In genomic region chr2:193506035-193506434, GRCh38 we compare ENCODE assay signal across 21 cellular contexts.
"Had no signal": no experiment of that assay in that cellular context is flagged by ENCODE, and none has a peak within 500 bp of the region (broad histone marks: within the 10 kb centered on the region; RNA-seq: fewer than 3 reads in every experiment).

No MANE protein-coding gene starts in this region.

- H3K27me3 ChIP-seq: colonic mucosa, esophagus muscularis mucosa, foreskin keratinocyte, gastroesophageal sphincter, heart left ventricle, hepatocyte, left lung had no signal

- H3K27ac Mint-ChIP-seq: dendritic cell treated with granulocyte-macrophage colony-stimulating factor and Interleukin-4, amounts not matched to agents 40 ng/mL and 50 ng/mL, for 4 days; effector memory CD8-positive, alpha-beta T cell; immature natural killer cell; mesothelial cell of epicardium had no signal

- H3K27ac ChIP-seq: colonic mucosa, esophagus muscularis mucosa, foreskin keratinocyte, gastroesophageal sphincter, heart left ventricle, hepatocyte, left lung, lower lobe of right lung had no signal

- FAIRE-seq: endothelial cell of umbilical vein, frontal cortex had no signal

- H3K4me3 ChIP-seq: colonic mucosa, esophagus muscularis mucosa, gastroesophageal sphincter, heart left ventricle, hepatocyte, left lung, lower lobe of right lung had no signal

- H3K36me3 Mint-ChIP-seq: immature natural killer cell, mesothelial cell of epicardium had no signal

- H3K27me3 Mint-ChIP-seq: dendritic cell treated with granulocyte-macrophage colony-stimulating factor and Interleukin-4, amounts not matched to agents 40 ng/mL and 50 ng/mL, for 4 days; effector memory CD8-positive, alpha-beta T cell had no signal

- H3K36me3 ChIP-seq: colonic mucosa, esophagus muscularis mucosa, gastroesophageal sphincter, heart left ventricle, left lung, lower lobe of right lung had no signal

- H3K4me1 Mint-ChIP-seq: immature natural killer cell had no signal

- H2AFZ ChIP-seq: hepatocyte had no signal

- H3K4me1 ChIP-seq: colonic mucosa, esophagus muscularis mucosa, foreskin keratinocyte, gastroesophageal sphincter, heart left ventricle, left lung, lower lobe of right lung had no signal

- H3K4me3 Mint-ChIP-seq: dendritic cell treated with granulocyte-macrophage colony-stimulating factor and Interleukin-4, amounts not matched to agents 40 ng/mL and 50 ng/mL, for 4 days; effector memory CD8-positive, alpha-beta T cell; immature natural killer cell; mesothelial cell of epicardium had no signal

- DNase-seq: colonic mucosa; cortex of kidney; effector CD8-positive, alpha-beta T cell; effector memory CD8-positive, alpha-beta T cell; foreskin keratinocyte; heart left ventricle; hypothalamus; immature natural killer cell; islet precursor cell; left cardiac atrium; left lung; left ventricle myocardium superior; lower lobe of right lung; mesenchymal stem cell had no signal

- ATAC-seq: effector memory CD8-positive, alpha-beta T cell; foreskin keratinocyte; gastroesophageal sphincter; heart left ventricle; left cardiac atrium; left lung; left ventricle myocardium superior; lower lobe of right lung had no signal

- H3K9me3 ChIP-seq: colonic mucosa, esophagus muscularis mucosa, gastroesophageal sphincter, heart left ventricle, lower lobe of right lung had no signal
